Comparison of ENCODE assay signal across 10 cellular contexts in genomic region chr11:44727114-44727372, GRCh38. TPM values are rescaled to one million over a fixed set of nuclear protein-coding genes. Genes with fewer than 3 reads are reported as not detected.
DNase-seq lines count a peak whose midpoint lies in the region; ATAC-seq and TF ChIP-seq lines count a peak whose summit lies in the region.
"Had no signal": no experiment of that assay in that cellular context is flagged by ENCODE, and none has a peak within 500 bp of the region (broad histone marks: within the 10 kb centered on the region; RNA-seq: fewer than 3 reads in every experiment).

No MANE protein-coding gene starts in this region.

- H3K79me2 ChIP-seq in SK-N-SH (ENCODE audit: insufficient read depth): no peaks in the 10 kb centered on the region

- peaks cover 75% of the 10 kb centered on the region for H3K27me3 Mint-ChIP-seq in WTC11 (ENCODE audit: low read depth)

- WGBS in SK-N-SH (ENCODE audit: low lambda C conversion rate): 20% methylated on average over 1 of the region's 45 CpGs

- ATAC-seq in SK-N-SH treated with all-trans-retinoic acid at 6 μM for 48 hours: no peak
- no peak for ATAC-seq in WTC11
- no peak for ATAC-seq in left lung
- ATAC-seq in thoracic aorta (ENCODE audit: insufficient number of reproducible peaks, low FRiP score, low read depth): no peak
- ATAC-seq in GM18909 (IDR thresholded peaks at IDR 0.05; ENCODE audit: poor library complexity, unreplicated experiment): no peak
- no peak for ATAC-seq in HG02981 (IDR thresholded peaks at IDR 0.05; ENCODE audit: unreplicated experiment)

- H4K20me1 ChIP-seq in SK-N-SH (ENCODE audit: insufficient read depth): no peaks in the 10 kb centered on the region

- intact Hi-C loops in left lung (cut with DNase I): loop anchor here in 1 of 2 donors (10.0 kb wide), 2 partner anchors 102 to 168 kb away; no protein-coding TSS in a partner anchor

- H3K4me3 ChIP-seq in SK-N-SH (ENCODE audit: low read depth in 2 of 2, low read length in 1 of 2): peak overlapping the region; percentile 61 to 62
- H3K4me3 ChIP-seq in left lung: peak overlapping the region; percentile 47 to 50
- peak overlapping the region; percentile 86 for H3K4me3 ChIP-seq in thoracic aorta

- H3K9me2 ChIP-seq in SK-N-SH: no peaks in the 10 kb centered on the region

- H3K27me3 ChIP-seq in SK-N-SH (ENCODE audit: insufficient read depth): peaks cover 25% of the 10 kb centered on the region; the same call in 1 of the 2 replicates
- peaks cover 6 to 54% of the 10 kb centered on the region in 2 donors for H3K27me3 ChIP-seq in left lung
- H3K27me3 ChIP-seq in thoracic aorta (replicated peaks; ENCODE audit: insufficient read depth): no peaks in the 10 kb centered on the region

- peak overlapping the region; percentile 74; the same call in 1 of the 2 replicates for H2AFZ ChIP-seq in SK-N-SH (ENCODE audit: low read depth)

- no peaks in the 10 kb centered on the region for H3K9me3 ChIP-seq in SK-N-SH
- H3K9me3 ChIP-seq in left lung: no peaks in the 10 kb centered on the region
- no peaks in the 10 kb centered on the region for H3K9me3 ChIP-seq in thoracic aorta

- no peak overlapping the region for H3K4me3 Mint-ChIP-seq in WTC11

- H3K36me3 Mint-ChIP-seq in WTC11: peaks cover 2% of the 10 kb centered on the region; the same call in 1 of the 2 replicates
- H3K36me3 Mint-ChIP-seq: immature natural killer cell had no signal

- no peak overlapping the region for H3K9ac ChIP-seq in SK-N-SH

- no peaks in the 10 kb centered on the region for H3K36me3 ChIP-seq in SK-N-SH (replicated peaks in 1 of 2; ENCODE audit: control insufficient read depth in 1 of 2, insufficient read depth in 2 of 2, low read length in 1 of 2)
- H3K36me3 ChIP-seq in left lung: no peaks in the 10 kb centered on the region
- no peaks in the 10 kb centered on the region for H3K36me3 ChIP-seq in thoracic aorta

- TF ChIP-seq CTCF in SK-N-SH (IDR thresholded peaks at IDR 0.05): no peak
- no peak for TF ChIP-seq CTCF in WTC11 (IDR thresholded peaks at IDR 0.05)
- no peak for TF ChIP-seq CTCF in left lung (IDR thresholded peaks at IDR 0.05)
- no peak for TF ChIP-seq CTCF in thoracic aorta (IDR thresholded peaks at IDR 0.05)

- H3K4me1 ChIP-seq in SK-N-SH (ENCODE audit: control insufficient read depth in 1 of 2, insufficient read depth in 2 of 2, low read depth in 1 of 2, low read length in 1 of 2) (peaks cover 5 to 51% of the 10 kb centered on the region in 2 experiments; a peak in 3 of 4 replicates), left lung (peaks cover 0 to 25% of the 10 kb centered on the region in 2 donors), thoracic aorta (ENCODE audit: control insufficient read depth in 1 of 2, low read depth in 2 of 2) (peaks cover 5 to 24% of the 10 kb centered on the region in 2 donors)

- CTCF ChIA-PET in SK-N-SH (lab: Yijun Ruan, JAX) (interaction anchor here (0.5 to 2.3 kb wide), 11 partner anchors 12 to 184 kb away, joined by 3 to 13 read pairs (median 3); no protein-coding TSS in a partner anchor), WTC11 (lab: Charles Lee) (interaction anchor here (0.6 to 3.4 kb wide), 22 partner anchors 15 to 491 kb away, joined by 3 to 18 read pairs (median 5); no protein-coding TSS in a partner anchor)

- H3F3A ChIP-seq in SK-N-SH (replicated peaks; ENCODE audit: insufficient read depth): no peaks in the 10 kb centered on the region

- TF ChIP-seq RAD21 in SK-N-SH (IDR thresholded peaks at IDR 0.05; ENCODE audit: low read length): no peak

- no peaks in the 10 kb centered on the region for H3K9me3 Mint-ChIP-seq in WTC11
- H3K9me3 Mint-ChIP-seq: immature natural killer cell had no signal

- DNase-seq in SK-N-SH: peak; percentile 67
- no peak for DNase-seq in WTC11 (ENCODE audit: low spot score)
- DNase-seq in left lung: no peak
- DNase-seq in thoracic aorta (ENCODE audit: low spot score): no peak
- no peak for DNase-seq in nucleus accumbens (lab: John Stamatoyannopoulos, UW)
- DNase-seq: ACHN had no signal

- peak overlapping the region; percentile 95 for H3K4me2 ChIP-seq in SK-N-SH

- H3K27ac Mint-ChIP-seq in WTC11: no peak overlapping the region

- peak overlapping the region in 1 of 2 experiments; percentile 92; a peak in 2 of 4 replicates for H3K27ac ChIP-seq in SK-N-SH (ENCODE audit: low read depth in 2 of 2, low read length in 1 of 2)
- peak overlapping the region; percentile 13 to 78 for H3K27ac ChIP-seq in left lung
- H3K27ac ChIP-seq in thoracic aorta: no peak overlapping the region

- peaks cover 51% of the 10 kb centered on the region for H3K4me1 Mint-ChIP-seq in WTC11

- POLR2A ChIA-PET in SK-N-SH (lab: Yijun Ruan, JAX) (interaction anchor here (1.0 kb wide), 1 partner anchor 28 kb away, joined by 3 read pairs; no protein-coding TSS in a partner anchor), WTC11 (lab: Charles Lee) (interaction anchor here (0.6 to 1.0 kb wide), 3 partner anchors 54 to 184 kb away, joined by 3 to 5 read pairs (median 4); no protein-coding TSS in a partner anchor)

- no peak for TF ChIP-seq EP300 in SK-N-SH (IDR thresholded peaks at IDR 0.05; ENCODE audit: borderline replicate concordance in 1 of 2, low read depth in 1 of 2, low read length in 1 of 2)

TF ChIP-seq in SK-N-SH, 30 proteins besides CTCF, POLR2A, EP300 and RAD21 (continues in another document):
- TF ChIP-seq MEF2A (IDR thresholded peaks at IDR 0.05; ENCODE audit: borderline replicate concordance, low read depth): no peak
- TF ChIP-seq JUND (IDR thresholded peaks at IDR 0.05): no peak
- TF ChIP-seq FOXJ3 (CRISPR knock-in tag; IDR thresholded peaks at IDR 0.05): no peak
- no peak for TF ChIP-seq ZBTB33 (IDR thresholded peaks at IDR 0.05; ENCODE audit: borderline replicate concordance, low read depth)
- TF ChIP-seq EZH2phosphoT487 (IDR thresholded peaks at IDR 0.05; ENCODE audit: borderline replicate concordance, low read depth): no peak

TF ChIP-seq in SK-N-SH treated with all-trans-retinoic acid at 6 μM for 48 hours, 23 proteins besides CTCF, POLR2A, EP300 and RAD21 (continues in another document):
- TF ChIP-seq ESRRG (CRISPR knock-in tag; IDR thresholded peaks at IDR 0.05): no peak
- TF ChIP-seq BACH2 (CRISPR knock-in tag; IDR thresholded peaks at IDR 0.05; ENCODE audit: borderline replicate concordance): no peak
- TF ChIP-seq SNAI2 (CRISPR knock-in tag; IDR thresholded peaks at IDR 0.05): no peak
- TF ChIP-seq TSHZ2 (CRISPR knock-in tag; IDR thresholded peaks at IDR 0.05): no peak
- TF ChIP-seq ZFP30 (CRISPR knock-in tag; IDR thresholded peaks at IDR 0.05): no peak
- no peak for TF ChIP-seq OSR1 (CRISPR knock-in tag; IDR thresholded peaks at IDR 0.05)

TF ChIP-seq in WTC11, 78 proteins besides CTCF, POLR2A, EP300 and RAD21:
- no peak for TF ChIP-seq ZNF416 (CRISPR knock-in tag; IDR thresholded peaks at IDR 0.05)
- peak; percentile 92; the same call in 1 of the 2 replicates for TF ChIP-seq ZNF423 (CRISPR knock-in tag; IDR thresholded peaks at IDR 0.05)

RNA-seq across cellular contexts. Expression of gene TSPAN18, which starts 0.3 kb away (rescaled TPM):
- polyA plus RNA-seq in SK-N-SH (2012; rRNA removed): 0.72 and 1.3 TPM in 2 replicates
- 0.91 and 1.8 TPM in 2 replicates for polyA plus RNA-seq in SK-N-SH (2012; cell fraction: cytosol; rRNA removed)
- polyA plus RNA-seq in SK-N-SH (2012; cell fraction: nucleus; rRNA removed): 0.81 and 1.2 TPM in 2 replicates
- total RNA-seq in WTC11 (2021) (35.2 to 44.7 TPM (median 37.6 TPM) in 3 replicates), left lung (10 to 100 TPM; 27.2 to 31.4 TPM), thoracic aorta (1 to 10 TPM; 2.0 to 7.7 TPM)

Comparison
In these comparisons a context has a peak if more than half of its experiments do, and no peak if none do; other contexts are left out.
1. H3K27ac ChIP-seq: peak in left lung (2 of 2); none in thoracic aorta (0 of 2).
2. Peak in every context shown above with its lines, with median percentiles within 50 percentile points of each other: H3K4me3 ChIP-seq.